18 cellular contexts compared by ENCODE assay signal in genomic region chr22:45084400-45084920, GRCh38.
DNase-seq lines count a peak whose midpoint lies in the region; ATAC-seq and TF ChIP-seq lines count a peak whose summit lies in the region.
"Had no signal": no experiment of that assay in that cellular context is flagged by ENCODE, and none has a peak within 500 bp of the region (broad histone marks: within the 10 kb centered on the region; RNA-seq: fewer than 3 reads in every experiment).

No MANE protein-coding gene starts in this region.

- peaks cover 3 to 5% of the 10 kb centered on the region in 2 donors for H3K36me3 Mint-ChIP-seq in activated T-cell treated with anti-CD3 and anti-CD28 coated beads, Interleukin-2, amount 50 U/mL, for 72 hours (ENCODE audit: insufficient read depth in 2 of 2)
- H3K36me3 Mint-ChIP-seq: CD14-positive monocyte had no signal

- H4K20me1 ChIP-seq in osteoblast (ENCODE audit: insufficient read depth, low read length): no peaks in the 10 kb centered on the region

- peaks cover 4% of the 10 kb centered on the region in 2 donors for H3K9me3 Mint-ChIP-seq in activated T-cell treated with anti-CD3 and anti-CD28 coated beads, Interleukin-2, amount 50 U/mL, for 72 hours

- peaks cover 6% of the 10 kb centered on the region for H3K27me3 ChIP-seq in osteoblast (ENCODE audit: insufficient read depth, low read length)

- H3K4me1 Mint-ChIP-seq in activated T-cell treated with anti-CD3 and anti-CD28 coated beads, Interleukin-2, amount 50 U/mL, for 72 hours (ENCODE audit: low read depth): peaks cover 30% of the 10 kb centered on the region
- H3K4me1 Mint-ChIP-seq: B cell, CD14-positive monocyte had no signal

- H2AFZ ChIP-seq in osteoblast (ENCODE audit: low read length): no peak overlapping the region

- H3K27ac Mint-ChIP-seq in activated T-cell treated with anti-CD3 and anti-CD28 coated beads, Interleukin-2, amount 50 U/mL, for 72 hours: peak overlapping the region; percentile 74
- H3K27ac Mint-ChIP-seq: B cell, CD14-positive monocyte had no signal

- H3K4me2 ChIP-seq in osteoblast (ENCODE audit: insufficient read depth, low read length): peak overlapping the region; percentile 49

- peaks cover 33% of the 10 kb centered on the region for H3K27me3 Mint-ChIP-seq in activated T-cell treated with anti-CD3 and anti-CD28 coated beads, Interleukin-2, amount 50 U/mL, for 72 hours (ENCODE audit: low read depth)

- H3K9me3 ChIP-seq in osteoblast (ENCODE audit: low read depth, low read length): no peaks in the 10 kb centered on the region
- H3K9me3 ChIP-seq: A549 had no signal

- peaks cover 15% of the 10 kb centered on the region for H3K4me1 ChIP-seq in osteoblast (ENCODE audit: insufficient read depth, low read length)

- H3K79me2 ChIP-seq in osteoblast (ENCODE audit: insufficient read depth, low read length): no peaks in the 10 kb centered on the region

- no peak for DNase-seq in activated T-cell treated with anti-CD3 and anti-CD28 coated beads, Interleukin-2, amount 50 U/mL, for 72 hours
- no peak for DNase-seq in activated T-cell treated with anti-CD3 and anti-CD28 coated beads, Interleukin-2, amount 50 U/mL, for 1 hour
- peak; percentile 67 for DNase-seq in LHCN-M2 (ENCODE audit: low read depth)
- no peak for DNase-seq in caudate nucleus (lab: John Stamatoyannopoulos, UW)
- peak; percentile 25 for DNase-seq in osteoblast (ENCODE audit: insufficient read length, low spot score, missing footprints)
- no peak for DNase-seq in NCI-H1694 treated with DMSO at 0.1 percent for 48 hours (lab: John Stamatoyannopoulos, UW)
- no peak for DNase-seq in LoVo (ENCODE audit: low spot score)
- DNase-seq: GF-D8, KG1, MV-4-11, NCI-H1105 treated with DMSO at 0.1 percent for 48 hours, NCI-H526 treated with DMSO at 0.1 percent for 48 hours, SHP77 had no signal

- TF ChIP-seq CTCF in osteoblast (IDR thresholded peaks at IDR 0.05; ENCODE audit: extremely low read depth, low read depth, low read length): no peak

- H3K4me3 Mint-ChIP-seq in activated T-cell treated with anti-CD3 and anti-CD28 coated beads, Interleukin-2, amount 50 U/mL, for 72 hours: peak overlapping the region in 1 of 2 donors; percentile 9
- H3K4me3 Mint-ChIP-seq: B cell, CD14-positive monocyte had no signal

- no peak for ATAC-seq in activated T-cell treated with anti-CD3 and anti-CD28 coated beads, Interleukin-2, amount 50 U/mL, for 72 hours (replicated peaks in 1 of 2)
- ATAC-seq in GM21367 (IDR thresholded peaks at IDR 0.05; ENCODE audit: unreplicated experiment): no peak

- no peaks in the 10 kb centered on the region for H3K36me3 ChIP-seq in osteoblast (ENCODE audit: insufficient read depth, low read length)

- H3K27ac ChIP-seq in caudate nucleus (ENCODE audit: low read depth, low read length): peak overlapping the region; percentile 65
- peak overlapping the region; percentile 54 for H3K27ac ChIP-seq in osteoblast (ENCODE audit: low read depth, low read length)
- H3K27ac ChIP-seq: A549, SK-N-MC had no signal

- H3K4me3 ChIP-seq in osteoblast (ENCODE audit: insufficient read depth, low read length): no peak overlapping the region
- H3K4me3 ChIP-seq: A549, SK-N-MC had no signal

Comparison
In these comparisons a context has a peak if more than half of its experiments do, and no peak if none do; other contexts are left out.
1. DNase-seq: peak in LHCN-M2 (single experiment) and osteoblast (single experiment); none in activated T-cell treated with anti-CD3 and anti-CD28 coated beads, Interleukin-2, amount 50 U/mL, for 72 hours (0 of 2), activated T-cell treated with anti-CD3 and anti-CD28 coated beads, Interleukin-2, amount 50 U/mL, for 1 hour (single experiment), caudate nucleus (0 of 61), NCI-H1694 treated with DMSO at 0.1 percent for 48 hours (single experiment) and LoVo (single experiment).